Comparison of ENCODE assay signal across 8 cellular contexts in the genomic region with DNA sequence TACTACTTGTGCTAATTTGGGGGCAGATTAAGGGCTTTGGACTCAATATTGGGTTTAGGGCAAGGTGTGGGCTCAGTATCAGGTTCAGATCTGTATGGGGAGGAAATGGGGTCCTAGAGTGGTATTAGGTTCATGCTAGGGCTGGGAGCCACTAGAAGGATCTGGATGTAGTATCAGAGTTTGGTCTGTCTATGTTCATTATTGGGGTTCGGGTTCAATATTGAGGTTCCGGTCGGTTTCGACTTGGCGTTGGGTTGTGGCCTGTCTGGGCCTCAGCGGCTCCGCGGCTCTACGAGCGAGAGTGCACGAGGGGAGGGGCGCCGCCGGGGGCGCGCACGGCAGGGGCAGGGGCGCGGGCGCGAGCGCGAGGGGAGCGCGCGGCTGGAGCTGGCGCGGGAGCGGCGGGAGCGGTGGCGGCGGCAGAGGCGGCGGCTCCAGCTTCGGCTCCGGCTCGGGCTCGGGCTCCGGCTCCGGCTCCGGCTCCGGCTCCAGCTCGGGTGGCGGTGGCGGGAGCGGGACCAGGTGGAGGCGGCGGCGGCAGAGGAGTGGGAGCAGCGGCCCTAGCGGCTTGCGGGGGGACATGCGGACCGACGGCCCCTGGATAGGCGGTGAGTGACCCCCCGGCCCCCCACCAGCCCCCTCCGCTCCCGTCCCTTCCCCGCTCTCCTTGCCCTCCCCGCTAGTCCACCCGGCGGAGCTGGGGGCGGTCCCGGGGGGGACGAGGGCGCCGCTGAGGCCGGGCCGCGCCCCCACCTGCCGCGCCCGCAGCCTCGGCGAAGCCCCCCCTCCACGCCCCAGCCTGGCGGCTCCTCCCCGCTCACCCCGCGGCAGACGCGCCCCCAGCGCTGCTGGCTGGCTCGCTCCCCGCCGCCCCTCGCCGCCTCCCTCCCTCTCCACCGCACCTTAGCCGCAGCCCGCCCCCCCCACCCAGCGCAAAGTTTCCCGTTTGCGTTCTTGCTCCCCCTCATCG. TPM values are rescaled to one million over a fixed set of nuclear protein-coding genes. Genes with fewer than 3 reads are reported as not detected.
DNase-seq lines count a peak whose midpoint lies in the region; TF ChIP-seq lines count a peak whose summit lies in the region.

A gene (plus strand): TSS at position 401 of the 970 bp plus-strand sequence. CDS start 14,193 bp downstream, outside the sequence.

- no peaks in the 10 kb centered on the region for H3K9me3 Mint-ChIP-seq in type B pancreatic cell

- H3K4me1 Mint-ChIP-seq in type B pancreatic cell (ENCODE audit: unreplicated experiment), result peaks cover 36% of the 10 kb centered on the region

- H3K9ac ChIP-seq in fibroblast of lung (ENCODE audit: insufficient read depth, low read length), result peak within 1 kb of the TSS; percentile 62

- peaks cover 5% of the 10 kb centered on the region for H3K27me3 Mint-ChIP-seq in type B pancreatic cell

- no peaks in the 10 kb centered on the region for H3K27me3 ChIP-seq in fibroblast of lung (ENCODE audit: control insufficient read depth, insufficient read depth, low read length)

- H3K36me3 Mint-ChIP-seq in type B pancreatic cell, result peaks cover 7% of the 10 kb centered on the region

- peak within 1 kb of the TSS; percentile 97 for H3K27ac Mint-ChIP-seq in type B pancreatic cell

- H3K4me3 ChIP-seq in fibroblast of lung (replicated peaks in 1 of 4; ENCODE audit: control extremely low read depth in 1 of 4, insufficient read depth in 1 of 4, low read depth in 3 of 4, low read length in 4 of 4), result peak within 1 kb of the TSS; percentile 62 to 81 (median 70)

- H2AFZ ChIP-seq in fibroblast of lung (ENCODE audit: low read length), result peak within 1 kb of the TSS; percentile 74

- no peaks in the 10 kb centered on the region for H4K20me1 ChIP-seq in fibroblast of lung (ENCODE audit: control insufficient read depth, extremely low read depth, insufficient read depth, low read length)

- peaks cover 4% of the 10 kb centered on the region for H3K79me2 ChIP-seq in fibroblast of lung (ENCODE audit: control insufficient read depth, insufficient read depth, low read length)

- H3K9me3 ChIP-seq in fibroblast of lung (ENCODE audit: control insufficient read depth, insufficient read depth, low read depth, low read length), result no peaks in the 10 kb centered on the region

- H3K4me2 ChIP-seq in fibroblast of lung (ENCODE audit: extremely low read depth, insufficient read depth, low read length), result peak within 1 kb of the TSS; percentile 89

- H3K27ac ChIP-seq in fibroblast of lung (ENCODE audit: insufficient read depth, low read length), result peak within 1 kb of the TSS; percentile 19

- no peaks in the 10 kb centered on the region for H3K36me3 ChIP-seq in fibroblast of lung (ENCODE audit: control insufficient read depth, insufficient read depth, low read length)

- peaks cover 6% of the 10 kb centered on the region for H3K4me1 ChIP-seq in fibroblast of lung (ENCODE audit: control insufficient read depth, extremely low read depth, insufficient read depth, low read length)

- DNase-seq in NCI-H524 (lab: John Stamatoyannopoulos, UW) (peak; percentile 24 to 61), NCI-H524 treated with DMSO at 0.1 percent for 48 hours (lab: John Stamatoyannopoulos, UW) (no peak), NCI-H2227 treated with DMSO at 0.1 percent for 48 hours (lab: John Stamatoyannopoulos, UW) (peak; percentile 66), fibroblast of lung (ENCODE audit: low read depth in 2 of 2) (peak; percentile 39 to 52), myocyte (ENCODE audit: low read depth) (peak; percentile 57), type B pancreatic cell (ENCODE audit: extremely low spot score, unreplicated experiment) (peak; percentile 86), NAMALWA (ENCODE audit: low spot score) (no peak)
- DNase-seq in activated T-cell treated with anti-CD3 and anti-CD28 coated beads, Interleukin-2, amount 50 U/mL, for 48 hours, result peak; percentile 44 to 65

- TF ChIP-seq CTCF in fibroblast of lung (conservative IDR thresholded peaks at IDR 0.05 in 1 of 2, IDR thresholded peaks at IDR 0.05 in 1 of 2; ENCODE audit: low read depth in 1 of 2, low read length in 2 of 2) (no peak), type B pancreatic cell (conservative IDR thresholded peaks at IDR 0.05) (peak; percentile 47)

- peak within 1 kb of the TSS; percentile 100 for H3K4me3 Mint-ChIP-seq in type B pancreatic cell

RNA-seq across cellular contexts. Expression of the gene that starts here (rescaled TPM):
- 23.9 and 45.2 TPM in 2 replicates for total RNA-seq in fibroblast of lung
- 39.5 and 52.0 TPM in 2 replicates for polyA plus RNA-seq in fibroblast of lung
- polyA plus RNA-seq in fibroblast of lung (2012), result 48.9 and 75.8 TPM in 2 replicates
- polyA minus RNA-seq in fibroblast of lung (ENCODE audit: low replicate concordance), result 242 and 244 TPM in 2 replicates
- 7.8 and 9.9 TPM in 2 replicates for total RNA-seq in myocyte
- 91.9 TPM for polyA plus RNA-seq in myocyte (2012)
- total RNA-seq in type B pancreatic cell (ENCODE audit: low replicate concordance), result 260 and 507 TPM in 2 replicates

Comparison
In these comparisons a context has a peak if more than half of its experiments do, and no peak if none do; other contexts are left out.
1. DNase-seq: peak in NCI-H524 (2 of 2), NCI-H2227 treated with DMSO at 0.1 percent for 48 hours (single experiment), activated T-cell treated with anti-CD3 and anti-CD28 coated beads, Interleukin-2, amount 50 U/mL, for 48 hours (2 of 2), fibroblast of lung (2 of 2), myocyte (single experiment) and type B pancreatic cell (single experiment); none in NCI-H524 treated with DMSO at 0.1 percent for 48 hours (single experiment) and NAMALWA (single experiment).